In the genomic region with DNA sequence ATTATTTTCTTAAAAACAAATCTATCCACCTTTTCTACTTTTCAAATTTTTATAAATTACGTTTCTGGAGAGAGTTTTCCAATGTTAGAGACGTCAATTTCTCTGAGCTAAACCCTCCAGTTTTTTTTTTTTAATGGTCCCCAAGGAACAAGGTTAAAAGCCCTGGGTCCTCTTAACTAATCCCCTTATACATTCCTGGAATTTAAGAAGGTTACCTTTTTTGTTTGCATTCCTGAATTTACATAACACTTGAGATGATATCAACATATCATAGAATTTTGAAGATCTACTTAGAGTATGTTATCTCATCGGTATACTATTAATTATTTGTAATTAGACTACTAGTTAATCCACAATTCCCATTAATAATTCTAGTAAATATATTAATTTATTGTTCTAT, we compare ENCODE assay signal across 8 cellular contexts.
"Had no signal": no experiment of that assay in that cellular context is flagged by ENCODE, and none has a peak within 500 bp of the region (broad histone marks: within the 10 kb centered on the region; RNA-seq: fewer than 3 reads in every experiment).

No MANE protein-coding gene starts in this region.

- H3K27ac Mint-ChIP-seq: HFFc6 had no signal

- DNase-seq: GOT3, HFFc6, IMR-90, KG1 had no signal

- H3K27ac ChIP-seq: HL-60 had no signal

- H3K4me1 ChIP-seq: HAP-1 had no signal

- ATAC-seq: HCT116, K562 had no signal

- H3K36me3 ChIP-seq: HAP-1 had no signal

- H3K4me3 Mint-ChIP-seq: HFFc6 had no signal

- H3K4me3 ChIP-seq: HAP-1, K562 had no signal
